ENCODE assay signal across 8 cellular contexts in the genomic region with DNA sequence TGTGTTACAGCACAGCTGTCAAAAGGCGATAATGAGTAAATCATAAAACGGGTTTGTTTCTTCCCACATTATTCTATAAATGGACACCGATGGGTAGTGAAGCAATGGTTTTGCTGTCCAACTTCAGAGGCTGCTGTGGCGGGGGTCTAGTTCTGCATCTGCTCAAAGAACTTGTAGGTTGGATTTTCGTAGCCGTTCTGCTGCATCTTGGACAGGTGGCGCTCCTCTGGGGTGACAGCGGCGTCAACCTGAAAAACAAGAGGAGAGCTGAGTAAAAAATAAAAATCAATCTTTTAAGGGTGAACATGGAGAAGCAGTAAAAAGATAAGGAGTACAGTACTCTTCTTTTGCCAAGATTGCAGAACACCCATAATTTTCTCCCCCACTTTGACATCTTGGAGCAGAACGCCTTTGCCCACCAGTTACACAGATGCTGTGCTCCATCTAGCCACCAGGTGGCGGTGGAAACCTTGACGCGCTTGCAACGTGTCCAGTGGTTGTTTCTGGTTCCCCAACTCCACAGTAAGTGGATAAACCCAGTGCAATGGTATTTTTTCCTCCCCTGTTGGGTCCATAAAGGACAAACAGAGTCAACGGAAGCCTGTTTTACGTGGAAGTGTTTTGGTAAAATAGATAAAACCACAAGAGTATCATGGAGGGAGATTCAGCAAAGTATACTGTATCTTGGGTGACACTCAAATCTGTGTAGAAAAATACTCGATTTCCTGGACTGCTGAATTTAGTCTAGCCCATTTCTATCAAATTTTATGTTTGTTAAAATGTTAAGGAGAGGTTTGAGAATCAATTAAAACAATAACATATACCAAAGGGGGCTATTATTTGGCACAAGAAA.
DNase-seq lines count a peak whose midpoint lies in the region; ATAC-seq and TF ChIP-seq lines count a peak whose summit lies in the region.

No MANE protein-coding gene starts in this region.

- H3K36me3 ChIP-seq in RWPE2 (ENCODE audit: low read depth) = peaks cover 26% of the 10 kb centered on the region
- H3K36me3 ChIP-seq in gastroesophageal sphincter = peaks cover 0 to 34% of the 10 kb centered on the region in 2 donors
- H3K36me3 ChIP-seq in parathyroid adenoma (ENCODE audit: control insufficient read depth, insufficient read depth, low read length) = no peaks in the 10 kb centered on the region
- peaks cover 0 to 5% of the 10 kb centered on the region in 2 donors for H3K36me3 ChIP-seq in vagina

- TF ChIP-seq POLR2A in gastroesophageal sphincter (IDR thresholded peaks at IDR 0.05) (no peak), vagina (IDR thresholded peaks at IDR 0.05) (no peak)

- TF ChIP-seq CTCF in RWPE2 (IDR thresholded peaks at IDR 0.05; ENCODE audit: poor library complexity, severe bottlenecking) = peak; percentile 92
- peak; percentile 83 to 92 (median 88) for TF ChIP-seq CTCF in gastroesophageal sphincter (IDR thresholded peaks at IDR 0.05)
- peak; percentile 83 for TF ChIP-seq CTCF in parathyroid adenoma (IDR thresholded peaks at IDR 0.05)
- peak; percentile 81 to 96 (median 88) for TF ChIP-seq CTCF in vagina (IDR thresholded peaks at IDR 0.05)

- H3K4me1 ChIP-seq in RWPE2 (ENCODE audit: insufficient read depth, poor library complexity, severe bottlenecking) = no peaks in the 10 kb centered on the region
- H3K4me1 ChIP-seq in gastroesophageal sphincter = no peaks in the 10 kb centered on the region
- H3K4me1 ChIP-seq in parathyroid adenoma = no peaks in the 10 kb centered on the region
- H3K4me1 ChIP-seq in vagina = no peaks in the 10 kb centered on the region

- H3K4me3 ChIP-seq in RWPE2 (ENCODE audit: severe bottlenecking) (no peak overlapping the region), gastroesophageal sphincter (no peak overlapping the region), parathyroid adenoma (ENCODE audit: low read depth, low read length) (no peak overlapping the region), vagina (no peak overlapping the region)

- 62 to 83% methylated on average over 9 to 17 of the region's 17 CpGs for WGBS in gastroesophageal sphincter (ENCODE audit: low coverage in 1 of 2), 2 donors

- TF ChIP-seq EP300 in gastroesophageal sphincter (IDR thresholded peaks at IDR 0.05) = no peak

- H3K9me3 ChIP-seq in RWPE2 (ENCODE audit: severe bottlenecking) (no peaks in the 10 kb centered on the region), gastroesophageal sphincter (no peaks in the 10 kb centered on the region), parathyroid adenoma (ENCODE audit: control insufficient read depth, low read length) (no peaks in the 10 kb centered on the region), vagina (no peaks in the 10 kb centered on the region)

- H2AFZ ChIP-seq in parathyroid adenoma = no peak overlapping the region

- DNase-seq in GDM1 (lab: John Stamatoyannopoulos, UW) (peak; percentile 51), HUDEP-2 (lab: John Stamatoyannopoulos, UW; ENCODE audit: unreplicated experiment in 76 of 76) (peak in 66 of 76 experiments; percentile 5 to 75 (median 48)), RWPE2 (ENCODE audit: low spot score) (no peak), vagina (ENCODE audit: extremely low spot score in 2 of 2) (no peak)
- DNase-seq in activated T-helper 9 cell treated with anti-CD3 and anti-CD28 coated beads, Interleukin-2, amount 50 U/mL, for 16 hours (ENCODE audit: low read depth) = peak; percentile 18

- no peaks in the 10 kb centered on the region for H3K27me3 ChIP-seq in RWPE2 (ENCODE audit: insufficient read depth, poor library complexity, severe bottlenecking)
- H3K27me3 ChIP-seq in gastroesophageal sphincter = no peaks in the 10 kb centered on the region
- no peaks in the 10 kb centered on the region for H3K27me3 ChIP-seq in parathyroid adenoma (ENCODE audit: control insufficient read depth, insufficient read depth, low read length)
- no peaks in the 10 kb centered on the region for H3K27me3 ChIP-seq in vagina

- ATAC-seq in GM21529 (IDR thresholded peaks at IDR 0.05; ENCODE audit: unreplicated experiment) = peak; percentile 86
- ATAC-seq in RWPE2 (ENCODE audit: low read depth) = peak; percentile 70
- peak; percentile 58 for ATAC-seq in gastroesophageal sphincter

- H3K27ac ChIP-seq in RWPE2 (ENCODE audit: poor library complexity, severe bottlenecking) = no peak overlapping the region
- H3K27ac ChIP-seq in gastroesophageal sphincter = no peak overlapping the region
- H3K27ac ChIP-seq in parathyroid adenoma = no peak overlapping the region
- no peak overlapping the region for H3K27ac ChIP-seq in vagina

- no peaks in the 10 kb centered on the region for H3K79me2 ChIP-seq in parathyroid adenoma

- intact Hi-C loops in vagina (cut with DNase I) = no loop called here

- no peak overlapping the region for H3K9ac ChIP-seq in parathyroid adenoma

- no peak overlapping the region for H3K4me2 ChIP-seq in parathyroid adenoma (ENCODE audit: low read length)

Comparison
In these comparisons a context has a peak if more than half of its experiments do, and no peak if none do; other contexts are left out.
1. DNase-seq: peak in GDM1 (single experiment), HUDEP-2 (66 of 76) and activated T-helper 9 cell treated with anti-CD3 and anti-CD28 coated beads, Interleukin-2, amount 50 U/mL, for 16 hours (single experiment); none in RWPE2 (single experiment) and vagina (0 of 2).
2. Peak in every context shown above with its lines, with median percentiles within 50 percentile points of each other: ATAC-seq and CTCF ChIP-seq.